In the genomic region with DNA sequence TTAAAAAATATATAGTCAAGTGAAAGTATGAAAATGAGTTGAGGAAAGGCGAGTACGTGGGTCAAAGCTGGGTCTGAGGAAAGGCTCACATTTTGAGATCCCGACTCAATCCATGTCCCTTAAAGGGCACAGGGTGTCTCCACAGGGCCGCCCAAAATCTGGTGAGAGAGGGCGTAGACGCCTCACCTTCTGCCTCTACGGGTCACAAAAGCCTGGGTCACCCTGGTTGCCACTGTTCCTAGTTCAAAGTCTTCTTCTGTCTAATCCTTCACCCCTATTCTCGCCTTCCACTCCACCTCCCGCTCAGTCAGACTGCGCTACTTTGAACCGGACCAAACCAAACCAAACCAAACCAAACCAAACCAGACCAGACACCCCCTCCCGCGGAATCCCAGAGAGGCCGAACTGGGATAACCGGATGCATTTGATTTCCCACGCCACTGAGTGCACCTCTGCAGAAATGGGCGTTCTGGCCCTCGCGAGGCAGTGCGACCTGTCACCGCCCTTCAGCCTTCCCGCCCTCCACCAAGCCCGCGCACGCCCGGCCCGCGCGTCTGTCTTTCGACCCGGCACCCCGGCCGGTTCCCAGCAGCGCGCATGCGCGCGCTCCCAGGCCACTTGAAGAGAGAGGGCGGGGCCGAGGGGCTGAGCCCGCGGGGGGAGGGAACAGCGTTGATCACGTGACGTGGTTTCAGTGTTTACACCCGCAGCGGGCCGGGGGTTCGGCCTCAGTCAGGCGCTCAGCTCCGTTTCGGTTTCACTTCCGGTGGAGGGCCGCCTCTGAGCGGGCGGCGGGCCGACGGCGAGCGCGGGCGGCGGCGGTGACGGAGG, we compare ENCODE assay signal across 8 cellular contexts. TPM values are rescaled to one million over a fixed set of nuclear protein-coding genes. Genes with fewer than 3 reads are reported as not detected.
DNase-seq lines count a peak whose midpoint lies in the region; ATAC-seq and TF ChIP-seq lines count a peak whose summit lies in the region.

A gene (plus strand): TSS at position 728 of the 831 bp plus-strand sequence. CDS start 261 bp downstream, outside the sequence.

- H3K9me3 ChIP-seq in PC-9 (ENCODE audit: insufficient read depth, low read depth): no peaks in the 10 kb centered on the region
- no peaks in the 10 kb centered on the region for H3K9me3 ChIP-seq in mucosa of stomach (ENCODE audit: control insufficient read depth, low read length)

- H3K9me2 ChIP-seq in PC-9 (ENCODE audit: insufficient read depth): no peaks in the 10 kb centered on the region

- 0 out of 2 replicates have a peak, but pooled peaks cover 3% of the 10 kb centered on the region for H3F3A ChIP-seq in PC-9 (ENCODE audit: insufficient read depth, low read depth)

- peaks cover 44% of the 10 kb centered on the region for H3K79me2 ChIP-seq in PC-9 (ENCODE audit: low read depth)

- no peak for TF ChIP-seq EP300 in Ishikawa (IDR thresholded peaks at IDR 0.05; ENCODE audit: borderline replicate concordance)

- H3K9ac ChIP-seq in mucosa of stomach (ENCODE audit: low read length): peak within 1 kb of the TSS; percentile 89

- no peak for TF ChIP-seq CTCF in PC-9 (conservative IDR thresholded peaks at IDR 0.05)

- CTCF ChIA-PET in PC-9 (lab: Charles Lee): no interaction called here

- H3K27me3 ChIP-seq in PC-9 (ENCODE audit: insufficient read depth, low read depth) (no peaks in the 10 kb centered on the region), mucosa of stomach (ENCODE audit: control insufficient read depth, insufficient read depth, low read length) (no peaks in the 10 kb centered on the region)

- POLR2A ChIA-PET in PC-9 (lab: Charles Lee; ENCODE audit: unreplicated experiment): interaction anchor here (0.6 kb wide), 1 partner anchor 11 kb away, joined by 3 read pairs; no protein-coding TSS in a partner anchor

- peak within 1 kb of the TSS; percentile 76 for H3K27ac ChIP-seq in PC-9

- TSS peak; percentile 81 for BruUV-seq in PC-9 (replicated peaks; lab: Mats Ljungman, UMichigan)

- H3K4me1 ChIP-seq in PC-9 (replicated peaks; ENCODE audit: insufficient read depth) (peaks cover 27% of the 10 kb centered on the region), mucosa of stomach (ENCODE audit: control insufficient read depth, insufficient read depth, low read length) (peaks cover 6% of the 10 kb centered on the region)

- peak within 1 kb of the TSS; percentile 96 for H3K4me3 ChIP-seq in PC-9
- peak within 1 kb of the TSS; percentile 41 for H3K4me3 ChIP-seq in mucosa of stomach (ENCODE audit: low read length)

- H3K4me2 ChIP-seq in PC-9: peak within 1 kb of the TSS; percentile 97

- peak; percentile 88 for ATAC-seq in GM21619 (IDR thresholded peaks at IDR 0.05; ENCODE audit: unreplicated experiment)

- H3K36me3 ChIP-seq in PC-9 (ENCODE audit: low read depth): no peaks in the 10 kb centered on the region
- H3K36me3 ChIP-seq in mucosa of stomach (ENCODE audit: control insufficient read depth, insufficient read depth, low read length): no peaks in the 10 kb centered on the region

- intact Hi-C loops in PC-9 (cut with micrococcal nuclease; ENCODE audit: unreplicated experiment): loop anchor here (1.0 to 10.0 kb wide), 3 partner anchors 11 to 1583 kb away; no protein-coding TSS in a partner anchor

- TF ChIP-seq RAD21 in Ishikawa (IDR thresholded peaks at IDR 0.05; ENCODE audit: low read depth): no peak

- DNase-seq in DMS153 treated with DMSO at 0.1 percent for 48 hours (lab: John Stamatoyannopoulos, UW; ENCODE audit: unreplicated experiment): peak; percentile 94
- peak; percentile 89 to 97 for DNase-seq in PC-9
- peak; percentile 92 for DNase-seq in activated T-cell treated with anti-CD3 and anti-CD28 coated beads, Interleukin-2, amount 50 U/mL, for 1 hour
- peak; percentile 94 to 95 for DNase-seq in erythroblast (lab: John Stamatoyannopoulos, UW)
- peak; percentile 92 for DNase-seq in stimulated activated CD8-positive, alpha-beta memory T cell treated with anti-CD3 and anti-CD28 coated beads, Interleukin-4, amount 100 ng/mL, for 48 hours

- H2AFZ ChIP-seq in PC-9: peak within 1 kb of the TSS; percentile 94

- TF ChIP-seq POLR2A in erythroblast (IDR thresholded peaks at IDR 0.05; ENCODE audit: low read length): peak; percentile 23

- peaks cover 40% of the 10 kb centered on the region for H4K20me1 ChIP-seq in PC-9 (ENCODE audit: insufficient read depth)

TF ChIP-seq in Ishikawa, 13 proteins besides CTCF, POLR2A, EP300 and RAD21:
- TF ChIP-seq, protein P1, sequence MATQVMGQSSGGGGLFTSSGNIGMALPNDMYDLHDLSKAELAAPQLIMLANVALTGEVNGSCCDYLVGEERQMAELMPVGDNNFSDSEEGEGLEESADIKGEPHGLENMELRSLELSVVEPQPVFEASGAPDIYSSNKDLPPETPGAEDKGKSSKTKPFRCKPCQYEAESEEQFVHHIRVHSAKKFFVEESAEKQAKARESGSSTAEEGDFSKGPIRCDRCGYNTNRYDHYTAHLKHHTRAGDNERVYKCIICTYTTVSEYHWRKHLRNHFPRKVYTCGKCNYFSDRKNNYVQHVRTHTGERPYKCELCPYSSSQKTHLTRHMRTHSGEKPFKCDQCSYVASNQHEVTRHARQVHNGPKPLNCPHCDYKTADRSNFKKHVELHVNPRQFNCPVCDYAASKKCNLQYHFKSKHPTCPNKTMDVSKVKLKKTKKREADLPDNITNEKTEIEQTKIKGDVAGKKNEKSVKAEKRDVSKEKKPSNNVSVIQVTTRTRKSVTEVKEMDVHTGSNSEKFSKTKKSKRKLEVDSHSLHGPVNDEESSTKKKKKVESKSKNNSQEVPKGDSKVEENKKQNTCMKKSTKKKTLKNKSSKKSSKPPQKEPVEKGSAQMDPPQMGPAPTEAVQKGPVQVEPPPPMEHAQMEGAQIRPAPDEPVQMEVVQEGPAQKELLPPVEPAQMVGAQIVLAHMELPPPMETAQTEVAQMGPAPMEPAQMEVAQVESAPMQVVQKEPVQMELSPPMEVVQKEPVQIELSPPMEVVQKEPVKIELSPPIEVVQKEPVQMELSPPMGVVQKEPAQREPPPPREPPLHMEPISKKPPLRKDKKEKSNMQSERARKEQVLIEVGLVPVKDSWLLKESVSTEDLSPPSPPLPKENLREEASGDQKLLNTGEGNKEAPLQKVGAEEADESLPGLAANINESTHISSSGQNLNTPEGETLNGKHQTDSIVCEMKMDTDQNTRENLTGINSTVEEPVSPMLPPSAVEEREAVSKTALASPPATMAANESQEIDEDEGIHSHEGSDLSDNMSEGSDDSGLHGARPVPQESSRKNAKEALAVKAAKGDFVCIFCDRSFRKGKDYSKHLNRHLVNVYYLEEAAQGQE (IDR thresholded peaks at IDR 0.05; ENCODE audit: low read depth): no peak
- no peak for TF ChIP-seq TCF12 (IDR thresholded peaks at IDR 0.05; ENCODE audit: low read depth)
- TF ChIP-seq, protein P2, sequence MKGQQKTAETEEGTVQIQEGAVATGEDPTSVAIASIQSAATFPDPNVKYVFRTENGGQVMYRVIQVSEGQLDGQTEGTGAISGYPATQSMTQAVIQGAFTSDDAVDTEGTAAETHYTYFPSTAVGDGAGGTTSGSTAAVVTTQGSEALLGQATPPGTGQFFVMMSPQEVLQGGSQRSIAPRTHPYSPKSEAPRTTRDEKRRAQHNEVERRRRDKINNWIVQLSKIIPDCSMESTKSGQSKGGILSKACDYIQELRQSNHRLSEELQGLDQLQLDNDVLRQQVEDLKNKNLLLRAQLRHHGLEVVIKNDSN (IDR thresholded peaks at IDR 0.05): peak; percentile 91
- TF ChIP-seq, protein P3, sequence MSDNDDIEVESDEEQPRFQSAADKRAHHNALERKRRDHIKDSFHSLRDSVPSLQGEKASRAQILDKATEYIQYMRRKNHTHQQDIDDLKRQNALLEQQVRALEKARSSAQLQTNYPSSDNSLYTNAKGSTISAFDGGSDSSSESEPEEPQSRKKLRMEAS (IDR thresholded peaks at IDR 0.05): peak; percentile 92
TF ChIP-seq in Ishikawa: peak in this region for 2.

RNA-seq across cellular contexts. Expression of the gene that starts here (rescaled TPM):
- total RNA-seq in PC-9 (2021): 99.5 and 99.9 TPM in 2 replicates

Comparison
In these comparisons a context has a peak if more than half of its experiments do, and no peak if none do; other contexts are left out.
1. Peak in every context shown above with its lines: DNase-seq, ATAC-seq, H3K4me3 ChIP-seq and H3K27ac ChIP-seq.